Comparison of ENCODE assay signal across 15 cellular contexts in genomic region chr5:39158127-39158593, GRCh38.
A peak's percentile ranks its signal among the peaks of the same experiment; 100 is the strongest.
DNase-seq lines count a peak whose midpoint lies in the region; ATAC-seq and TF ChIP-seq lines count a peak whose summit lies in the region.
"Had no signal": no experiment of that assay in that cellular context is flagged by ENCODE, and none has a peak within 500 bp of the region (broad histone marks: within the 10 kb centered on the region; RNA-seq: fewer than 3 reads in every experiment).

No MANE protein-coding gene starts in this region.

- WGBS in right cardiac atrium, result 64% methylated on average over 4 of the region's 4 CpGs

- no peak for DNase-seq in CD4-positive, CD25-positive, alpha-beta regulatory T cell
- peak; percentile 58 for DNase-seq in HFFc6
- peak; percentile 42 to 73 (median 63) for DNase-seq in right cardiac atrium
- no peak for DNase-seq in NCI-H524 (lab: John Stamatoyannopoulos, UW)
- DNase-seq: Caco-2; central memory CD4-positive, alpha-beta T cell; NCI-H187; stimulated activated naive B cell treated with anti-CD40 and anti-IgM and Interleukin-4, amounts not matched to agents 10 μg/mL and 1 μg/mL and 100 μg/mL, for 72 hours; T1000 had no signal

- no peaks in the 10 kb centered on the region for H3K9me3 ChIP-seq in CD4-positive, CD25-positive, alpha-beta regulatory T cell (ENCODE audit: control insufficient read depth in 2 of 2, low read length in 2 of 2)
- no peaks in the 10 kb centered on the region for H3K9me3 ChIP-seq in right cardiac atrium (ENCODE audit: control insufficient read depth, low read length)
- H3K9me3 ChIP-seq: Caco-2 had no signal

- H3K27ac ChIP-seq in CD4-positive, CD25-positive, alpha-beta regulatory T cell (ENCODE audit: insufficient read depth, low read length, poor library complexity, severe bottlenecking), result peak overlapping the region; percentile 17
- no peak overlapping the region for H3K27ac ChIP-seq in right cardiac atrium (ENCODE audit: low read length)
- H3K27ac ChIP-seq: neural progenitor cell had no signal

- H3K4me1 Mint-ChIP-seq in CD4-positive, CD25-positive, alpha-beta regulatory T cell, result peaks cover 61 to 93% (median 80%) of the 10 kb centered on the region in 4 donors
- H3K4me1 Mint-ChIP-seq in HFFc6 (ENCODE audit: low read depth), result peaks cover 45% of the 10 kb centered on the region
- H3K4me1 Mint-ChIP-seq in activated naive CD8-positive, alpha-beta T cell (ENCODE audit: low read depth), result peaks cover 91% of the 10 kb centered on the region
- H3K4me1 Mint-ChIP-seq: GM23338, neural progenitor cell had no signal

- peak overlapping the region; percentile 2 for H3K4me3 ChIP-seq in CD4-positive, CD25-positive, alpha-beta regulatory T cell (ENCODE audit: low read depth, low read length)
- no peak overlapping the region for H3K4me3 ChIP-seq in right cardiac atrium (ENCODE audit: low read length)
- H3K4me3 ChIP-seq: GM23338, neural progenitor cell had no signal

- peak overlapping the region; percentile 22 to 69 (median 40) for H3K4me3 Mint-ChIP-seq in CD4-positive, CD25-positive, alpha-beta regulatory T cell
- peak overlapping the region; percentile 62 for H3K4me3 Mint-ChIP-seq in HFFc6
- peak overlapping the region; percentile 27 for H3K4me3 Mint-ChIP-seq in activated naive CD8-positive, alpha-beta T cell
- H3K4me3 Mint-ChIP-seq: GM23338; neural progenitor cell; stimulated activated naive B cell treated with anti-CD40 and anti-IgM and Interleukin-4, amounts not matched to agents 10 μg/mL and 1 μg/mL and 100 μg/mL, for 72 hours had no signal

- intact Hi-C loops in right cardiac atrium (cut with DNase I), result no loop called here

- H3K36me3 ChIP-seq in CD4-positive, CD25-positive, alpha-beta regulatory T cell (ENCODE audit: control insufficient read depth, insufficient read depth, low read length), result peaks cover 32% of the 10 kb centered on the region
- H3K36me3 ChIP-seq: neural progenitor cell had no signal

- no peaks in the 10 kb centered on the region for H3K9me3 Mint-ChIP-seq in CD4-positive, CD25-positive, alpha-beta regulatory T cell
- H3K9me3 Mint-ChIP-seq in HFFc6, result no peaks in the 10 kb centered on the region
- H3K9me3 Mint-ChIP-seq in activated naive CD8-positive, alpha-beta T cell (ENCODE audit: low read depth), result no peaks in the 10 kb centered on the region
- H3K9me3 Mint-ChIP-seq: GM23338; neural progenitor cell; stimulated activated naive B cell treated with anti-CD40 and anti-IgM and Interleukin-4, amounts not matched to agents 10 μg/mL and 1 μg/mL and 100 μg/mL, for 72 hours had no signal

- no peaks in the 10 kb centered on the region for H3K27me3 ChIP-seq in CD4-positive, CD25-positive, alpha-beta regulatory T cell (ENCODE audit: control insufficient read depth, insufficient read depth, low read length)
- H3K27me3 ChIP-seq in right cardiac atrium (ENCODE audit: control insufficient read depth, insufficient read depth), result no peaks in the 10 kb centered on the region
- H3K27me3 ChIP-seq: neural progenitor cell had no signal

- no peak for TF ChIP-seq CTCF in HFFc6 (IDR thresholded peaks at IDR 0.05)

- peaks cover 80% of the 10 kb centered on the region for H3K4me1 ChIP-seq in CD4-positive, CD25-positive, alpha-beta regulatory T cell (ENCODE audit: control insufficient read depth, insufficient read depth, low read length, poor library complexity, severe bottlenecking)
- H3K4me1 ChIP-seq in right cardiac atrium (ENCODE audit: control insufficient read depth, insufficient read depth, low read length), result no peaks in the 10 kb centered on the region
- H3K4me1 ChIP-seq: Caco-2, neural progenitor cell had no signal

- no peaks in the 10 kb centered on the region for H3K27me3 Mint-ChIP-seq in CD4-positive, CD25-positive, alpha-beta regulatory T cell
- no peaks in the 10 kb centered on the region; the same call in 1 of the 2 replicates for H3K27me3 Mint-ChIP-seq in HFFc6 (ENCODE audit: insufficient read depth)
- H3K27me3 Mint-ChIP-seq in activated naive CD8-positive, alpha-beta T cell, result no peaks in the 10 kb centered on the region
- H3K27me3 Mint-ChIP-seq: stimulated activated naive B cell treated with anti-CD40 and anti-IgM and Interleukin-4, amounts not matched to agents 10 μg/mL and 1 μg/mL and 100 μg/mL, for 72 hours had no signal

- H3K27ac Mint-ChIP-seq in CD4-positive, CD25-positive, alpha-beta regulatory T cell, result peak overlapping the region; percentile 68 to 88 (median 83)
- H3K27ac Mint-ChIP-seq in HFFc6, result peak overlapping the region; percentile 91
- peak overlapping the region; percentile 88 for H3K27ac Mint-ChIP-seq in activated naive CD8-positive, alpha-beta T cell
- H3K27ac Mint-ChIP-seq: GM23338; neural progenitor cell; stimulated activated naive B cell treated with anti-CD40 and anti-IgM and Interleukin-4, amounts not matched to agents 10 μg/mL and 1 μg/mL and 100 μg/mL, for 72 hours had no signal

- H3K36me3 Mint-ChIP-seq in CD4-positive, CD25-positive, alpha-beta regulatory T cell, result peaks cover 47% of the 10 kb centered on the region
- H3K36me3 Mint-ChIP-seq in HFFc6 (ENCODE audit: low read depth), result peaks cover 5% of the 10 kb centered on the region
- peaks cover 3% of the 10 kb centered on the region for H3K36me3 Mint-ChIP-seq in activated naive CD8-positive, alpha-beta T cell
- H3K36me3 Mint-ChIP-seq: neural progenitor cell; stimulated activated naive B cell treated with anti-CD40 and anti-IgM and Interleukin-4, amounts not matched to agents 10 μg/mL and 1 μg/mL and 100 μg/mL, for 72 hours had no signal

- ATAC-seq in CD4-positive, CD25-positive, alpha-beta regulatory T cell (ENCODE audit: low read depth in 2 of 2), result no peak
- ATAC-seq in right cardiac atrium (peak; percentile 54 to 87), GM19455 (IDR thresholded peaks at IDR 0.05; ENCODE audit: unreplicated experiment) (no peak), HG03342 (IDR thresholded peaks at IDR 0.05; ENCODE audit: unreplicated experiment) (no peak), HG03520 (IDR thresholded peaks at IDR 0.05; ENCODE audit: unreplicated experiment) (no peak)
- ATAC-seq: GM23338; stimulated activated naive B cell treated with anti-CD40 and anti-IgM and Interleukin-4, amounts not matched to agents 10 μg/mL and 1 μg/mL and 100 μg/mL, for 72 hours had no signal

Comparison
In these comparisons a context has a peak if more than half of its experiments do, and no peak if none do; other contexts are left out.
1. ATAC-seq: peak in right cardiac atrium (2 of 2); none in CD4-positive, CD25-positive, alpha-beta regulatory T cell (0 of 2), GM19455 (single experiment), HG03342 (single experiment) and HG03520 (single experiment).
2. DNase-seq: peak in HFFc6 (single experiment) and right cardiac atrium (3 of 3); none in CD4-positive, CD25-positive, alpha-beta regulatory T cell (0 of 3) and NCI-H524 (0 of 2).
3. Peak in every context shown above with its lines, with median percentiles within 50 percentile points of each other: H3K27ac Mint-ChIP-seq and H3K4me3 Mint-ChIP-seq.